8 cellular contexts compared by ENCODE assay signal in genomic region chr1:26697978-26698849, GRCh38. TPM values are rescaled to one million over a fixed set of nuclear protein-coding genes. Genes with fewer than 3 reads are reported as not detected.
DNase-seq lines count a peak whose midpoint lies in the region; ATAC-seq and TF ChIP-seq lines count a peak whose summit lies in the region.

No MANE protein-coding gene starts in this region.

- TF ChIP-seq CTCF in GM12865 (IDR thresholded peaks at IDR 0.05; ENCODE audit: insufficient read depth, low read depth, low read length, missing control alignments), result no peak
- TF ChIP-seq CTCF in SU-DHL-6 (IDR thresholded peaks at IDR 0.05; ENCODE audit: insufficient read depth, low read length, poor library complexity, severe bottlenecking), result no peak
- no peak for TF ChIP-seq CTCF in cardiac fibroblast (IDR thresholded peaks at IDR 0.05; ENCODE audit: low read depth, low read length)

- no peaks in the 10 kb centered on the region for H3K9me2 ChIP-seq in SU-DHL-6 (replicated peaks; ENCODE audit: insufficient read depth, low read length)

- H3K4me2 ChIP-seq in SU-DHL-6 (ENCODE audit: low read depth, low read length, poor library complexity, severe bottlenecking), result peak overlapping the region; percentile 90

- H3K79me2 ChIP-seq in ACC112 (ENCODE audit: control insufficient read depth, insufficient read depth, low read length, unreplicated experiment) (peaks cover 81% of the 10 kb centered on the region), SU-DHL-6 (ENCODE audit: insufficient read depth, low read length) (peaks cover 69% of the 10 kb centered on the region)

- H3K9me3 ChIP-seq in SU-DHL-6 (ENCODE audit: insufficient read depth, low read length) (no peaks in the 10 kb centered on the region), skeletal muscle tissue (ENCODE audit: control insufficient read depth in 3 of 3, low read length in 3 of 3) (no peaks in the 10 kb centered on the region)

- H4K20me1 ChIP-seq in SU-DHL-6 (ENCODE audit: low read depth, low read length), result peaks cover 44% of the 10 kb centered on the region

- ATAC-seq in HG03196 (IDR thresholded peaks at IDR 0.05; ENCODE audit: unreplicated experiment), result no peak

- H3K27me3 ChIP-seq in ACC112 (ENCODE audit: insufficient read depth, low read length) (no peaks in the 10 kb centered on the region), SU-DHL-6 (ENCODE audit: low read length) (no peaks in the 10 kb centered on the region), skeletal muscle tissue (ENCODE audit: control insufficient read depth in 3 of 3, insufficient read depth in 3 of 3, low read length in 3 of 3) (no peaks in the 10 kb centered on the region)

- H3K4me1 ChIP-seq in ACC112 (ENCODE audit: control insufficient read depth, insufficient read depth, low read length, unreplicated experiment), result peaks cover 66% of the 10 kb centered on the region
- peaks cover 68 to 72% (median 71%) of the 10 kb centered on the region in 3 donors for H3K4me1 ChIP-seq in skeletal muscle tissue (ENCODE audit: control insufficient read depth in 3 of 3, insufficient read depth in 3 of 3, low read length in 3 of 3)

- H3K36me3 ChIP-seq in ACC112 (ENCODE audit: insufficient read depth, low read length) (no peaks in the 10 kb centered on the region), SU-DHL-6 (ENCODE audit: low read length) (peaks cover 12% of the 10 kb centered on the region; the same call in 1 of the 2 replicates), skeletal muscle tissue (ENCODE audit: control insufficient read depth in 3 of 3, insufficient read depth in 3 of 3, low read length in 3 of 3) (no peaks in the 10 kb centered on the region)

- H3K9ac ChIP-seq in SU-DHL-6 (ENCODE audit: low read length) (peak overlapping the region; percentile 93), skeletal muscle tissue (ENCODE audit: low read depth in 1 of 3, low read length in 3 of 3) (peak overlapping the region; percentile 52 to 89 (median 79))

- peak overlapping the region; percentile 83 for H3K4me3 ChIP-seq in ACC112 (ENCODE audit: low read depth, low read length)
- H3K4me3 ChIP-seq in GM12865 (ENCODE audit: low read depth, low read length), result peak overlapping the region; percentile 88
- peak overlapping the region; percentile 61 for H3K4me3 ChIP-seq in SU-DHL-6 (ENCODE audit: insufficient read depth, low read length, poor library complexity, severe bottlenecking)
- peak overlapping the region; percentile 71 to 73 for H3K4me3 ChIP-seq in cardiac fibroblast (replicated peaks in 1 of 2; ENCODE audit: low read depth in 2 of 2, low read length in 2 of 2)
- peak overlapping the region; percentile 68 to 76 (median 70) for H3K4me3 ChIP-seq in skeletal muscle tissue (ENCODE audit: low read length in 3 of 3)

- H3F3A ChIP-seq in SU-DHL-6 (ENCODE audit: insufficient read depth), result peaks cover 24% of the 10 kb centered on the region

- H2AFZ ChIP-seq in ACC112 (ENCODE audit: low read length, unreplicated experiment) (no peak overlapping the region), SU-DHL-6 (ENCODE audit: low read depth, low read length, severe bottlenecking) (no peak overlapping the region)

- DNase-seq in GM12865 (ENCODE audit: low read depth) (peak; percentile 84), NCI-H1436 treated with DMSO at 0.1 percent for 48 hours (lab: John Stamatoyannopoulos, UW) (peak; percentile 50), cardiac fibroblast (ENCODE audit: low read depth in 2 of 2) (peak; percentile 96 to 97), iPS-NIHi7 (ENCODE audit: extremely low spot score) (peak; percentile 44)

- H3K27ac ChIP-seq in ACC112 (ENCODE audit: low read depth, low read length), result peak overlapping the region; percentile 63
- peak overlapping the region; percentile 80 for H3K27ac ChIP-seq in SU-DHL-6 (ENCODE audit: low read depth, low read length)
- peak overlapping the region; percentile 96 for H3K27ac ChIP-seq in skeletal muscle tissue (ENCODE audit: low read depth, low read length)

RNA-seq across cellular contexts. Expression of gene ARID1A, which starts 2.4 kb away (rescaled TPM):
- total RNA-seq in skeletal muscle tissue, result 18.8 TPM

Comparison
In these comparisons a context has a peak if more than half of its experiments do, and no peak if none do; other contexts are left out.
1. DNase-seq: peak in every context shown above with its lines; median percentile 96 in cardiac fibroblast; 84 in GM12865; 50 in NCI-H1436 treated with DMSO at 0.1 percent for 48 hours; 44 in iPS-NIHi7.